In genomic region chr1:156437054-156437453, GRCh38 we compare ENCODE assay signal across 15 cellular contexts.
"Had no signal": no experiment of that assay in that cellular context is flagged by ENCODE, and none has a peak within 500 bp of the region (broad histone marks: within the 10 kb centered on the region; RNA-seq: fewer than 3 reads in every experiment).

No MANE protein-coding gene starts in this region.

- H3K9me3 Mint-ChIP-seq: activated naive CD4-positive, alpha-beta T cell treated with anti-CD3 and anti-CD28 coated beads, Interleukin-2, amount 10 ng/mL, durations not matched to agents 7 days and 5 days; nephron progenitor cell had no signal

- DNase-seq: activated CD4-positive, alpha-beta T cell treated with anti-CD3 and anti-CD28 coated beads for 4 hours; activated CD8-positive, alpha-beta T cell treated with anti-CD3 and anti-CD28 coated beads, Interleukin-2, amount 10 ng/mL, durations not matched to agents 7 days and 5 days; activated naive CD4-positive, alpha-beta T cell treated with anti-CD3 and anti-CD28 coated beads, Interleukin-2, amount 10 ng/mL, durations not matched to agents 7 days and 5 days; amniotic stem cell; foreskin keratinocyte; heart left ventricle; islet precursor cell; left lung; stimulated activated CD4-positive, alpha-beta T cell treated with anti-CD3 and anti-CD28 coated beads, Interleukin-12 subunit alpha, Interleukin-12 subunit beta, amount 100 ng/mL, for 4 hours; stomach; T-helper 1 cell; tibial artery; uterus; WERI-Rb-1 had no signal

- H3K27ac Mint-ChIP-seq: activated CD8-positive, alpha-beta T cell treated with anti-CD3 and anti-CD28 coated beads, Interleukin-2, amount 10 ng/mL, durations not matched to agents 7 days and 5 days; activated naive CD4-positive, alpha-beta T cell treated with anti-CD3 and anti-CD28 coated beads, Interleukin-2, amount 10 ng/mL, durations not matched to agents 7 days and 5 days; nephron progenitor cell had no signal

- H3K4me1 ChIP-seq: foreskin keratinocyte had no signal

- H3K9me3 ChIP-seq: heart left ventricle, left lung, stomach, tibial artery, uterus had no signal

- H3K4me3 ChIP-seq: left lung had no signal

- H3K27ac ChIP-seq: foreskin keratinocyte, heart left ventricle, left lung, stomach, tibial artery, uterus, WERI-Rb-1 had no signal

- H3K36me3 ChIP-seq: heart left ventricle, left lung, stomach, tibial artery, uterus, WERI-Rb-1 had no signal
